Comparison of ENCODE assay signal across 13 cellular contexts in the genomic region with DNA sequence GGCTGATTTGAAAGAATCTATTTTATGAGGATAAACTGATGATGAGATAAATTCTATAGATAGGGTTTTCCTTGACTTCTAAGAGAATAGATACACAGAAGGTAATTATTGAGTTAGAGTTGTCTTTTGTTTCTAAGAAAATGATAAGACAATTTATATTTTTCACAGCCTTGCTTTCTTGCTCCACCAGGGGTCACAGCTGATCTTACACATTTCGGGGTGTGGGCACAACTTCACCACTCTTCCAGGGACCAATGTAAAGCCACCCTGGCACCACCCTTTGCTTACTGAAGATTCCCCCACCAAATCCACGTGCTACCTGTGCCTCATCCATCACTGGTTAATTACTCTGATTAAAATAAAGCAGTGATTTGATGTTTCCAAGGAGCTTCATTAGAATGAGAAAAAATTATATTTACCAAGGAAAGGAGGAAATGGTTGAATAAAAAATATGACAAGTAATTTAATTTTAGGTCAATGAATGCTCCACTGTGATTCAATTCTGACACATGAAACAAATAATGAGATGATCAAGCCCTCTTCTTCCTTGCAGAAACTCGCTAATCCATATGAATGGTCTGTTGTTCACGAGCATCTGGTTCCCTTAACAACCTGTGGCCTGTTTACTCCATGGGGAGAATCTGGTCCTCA.
A peak's percentile ranks its signal among the peaks of the same experiment; 100 is the strongest.
DNase-seq lines count a peak whose midpoint lies in the region; ATAC-seq, FAIRE-seq and TF ChIP-seq lines count a peak whose summit lies in the region.
"Had no signal": no experiment of that assay in that cellular context is flagged by ENCODE, and none has a peak within 500 bp of the region (broad histone marks: within the 10 kb centered on the region; RNA-seq: fewer than 3 reads in every experiment).

No MANE protein-coding gene starts in this region.

- H3K4me1 Mint-ChIP-seq in Calu3 (ENCODE audit: low read depth, unreplicated experiment) (peaks cover 52% of the 10 kb centered on the region), osteocyte (ENCODE audit: unreplicated experiment) (peaks cover 59% of the 10 kb centered on the region)

- no peaks in the 10 kb centered on the region for H3K9me3 ChIP-seq in OCI-LY1 (ENCODE audit: low read length)
- H3K9me3 ChIP-seq: colonic mucosa had no signal

- H3K9me2 ChIP-seq in OCI-LY1 (ENCODE audit: low read depth, low read length) = no peaks in the 10 kb centered on the region

- peaks cover 3% of the 10 kb centered on the region for H3K9me3 Mint-ChIP-seq in Calu3 (ENCODE audit: low read depth, unreplicated experiment)
- peaks cover 4% of the 10 kb centered on the region for H3K9me3 Mint-ChIP-seq in osteocyte (ENCODE audit: unreplicated experiment)

- H3F3A ChIP-seq in OCI-LY1 (ENCODE audit: insufficient read depth, low read length) = no peaks in the 10 kb centered on the region

- H3K27me3 Mint-ChIP-seq in Calu3 (ENCODE audit: unreplicated experiment) (no peaks in the 10 kb centered on the region), osteocyte (ENCODE audit: unreplicated experiment) (no peaks in the 10 kb centered on the region)

- no peaks in the 10 kb centered on the region for H4K20me1 ChIP-seq in OCI-LY1 (ENCODE audit: insufficient read depth, low read length)

- peaks cover 38% of the 10 kb centered on the region for H3K4me1 ChIP-seq in OCI-LY1 (ENCODE audit: insufficient read depth, low read length, severe bottlenecking)

- CTCF ChIA-PET in Calu3 (lab: Charles Lee) = interaction anchor here (0.8 to 1.3 kb wide), 3 partner anchors 23 to 60 kb away, joined by 3 to 5 read pairs (median 3); no protein-coding TSS in a partner anchor

- H3K79me2 ChIP-seq in OCI-LY1 (ENCODE audit: insufficient read depth, low read length) = no peaks in the 10 kb centered on the region

- no peak for ATAC-seq in HG03460 (IDR thresholded peaks at IDR 0.05; ENCODE audit: unreplicated experiment)

- H3K4me3 ChIP-seq in OCI-LY1 (ENCODE audit: low read depth, low read length, poor library complexity, severe bottlenecking) = no peak overlapping the region
- H3K4me3 ChIP-seq in dorsolateral prefrontal cortex = no peak overlapping the region
- H3K4me3 ChIP-seq: colonic mucosa had no signal

- peak overlapping the region; percentile 77 for H3K27ac ChIP-seq in OCI-LY1 (ENCODE audit: low read depth, low read length, poor library complexity, severe bottlenecking)
- peak overlapping the region in 52 of 59 donors; percentile 5 to 92 (median 78) for H3K27ac ChIP-seq in dorsolateral prefrontal cortex
- H3K27ac ChIP-seq: colonic mucosa had no signal

- H3K4me3 Mint-ChIP-seq in Calu3 (ENCODE audit: low read depth, unreplicated experiment) = no peak overlapping the region
- no peak overlapping the region for H3K4me3 Mint-ChIP-seq in osteocyte (ENCODE audit: unreplicated experiment)
- H3K4me3 Mint-ChIP-seq: CD4-positive, alpha-beta memory T cell had no signal

- peak; percentile 48 for DNase-seq in Calu3
- no peak for DNase-seq in dorsolateral prefrontal cortex
- no peak for DNase-seq in osteocyte (ENCODE audit: extremely low spot score, unreplicated experiment)
- no peak for DNase-seq in NCI-H146 treated with DMSO at 0.1 percent for 48 hours (lab: John Stamatoyannopoulos, UW; ENCODE audit: unreplicated experiment)
- DNase-seq in urothelium cell line (ENCODE audit: low spot score) = no peak
- no peak for DNase-seq in HTR-8/SVneo (ENCODE audit: insufficient read length, low spot score)
- DNase-seq: activated T-cell treated with anti-CD3 and anti-CD28 coated beads, Interleukin-2, amount 50 U/mL, for 1 hour; CD4-positive, alpha-beta memory T cell; colonic mucosa; NCI-H2081 treated with DMSO at 0.1 percent for 48 hours had no signal

- peak overlapping the region; percentile 1; the same call in 1 of the 2 replicates for H3K9ac ChIP-seq in OCI-LY1 (ENCODE audit: low read length)

- TF ChIP-seq CTCF in Calu3 (IDR thresholded peaks at IDR 0.05; ENCODE audit: unreplicated experiment) (peak; percentile 51), OCI-LY1 (IDR thresholded peaks at IDR 0.05; ENCODE audit: low read length) (peak; percentile 72), dorsolateral prefrontal cortex (IDR thresholded peaks at IDR 0.05 in 54 of 56, conservative IDR thresholded peaks at IDR 0.05 in 2 of 56; ENCODE audit: low read depth in 1 of 56, partially characterized antibody in 56 of 56) (no peak), osteocyte (IDR thresholded peaks at IDR 0.05) (peak; percentile 40)

- H3K27ac Mint-ChIP-seq in Calu3 (ENCODE audit: unreplicated experiment) (peak overlapping the region; percentile 4), osteocyte (ENCODE audit: unreplicated experiment) (peak overlapping the region; percentile 98)
- H3K27ac Mint-ChIP-seq: CD4-positive, alpha-beta memory T cell had no signal

- H2AFZ ChIP-seq in OCI-LY1 (ENCODE audit: low read length) = no peak overlapping the region

- FAIRE-seq in urothelium cell line (lab: Jason Lieb, UNC) (no peak), HTR-8/SVneo (lab: Jason Lieb, UNC) (no peak)
- FAIRE-seq: RCC 7860 had no signal

- H3K27me3 ChIP-seq in OCI-LY1 (ENCODE audit: insufficient read depth, low read length) (no peaks in the 10 kb centered on the region), dorsolateral prefrontal cortex (no peaks in the 10 kb centered on the region)
- H3K27me3 ChIP-seq: colonic mucosa had no signal

- H3K4me2 ChIP-seq in OCI-LY1 (ENCODE audit: low read length) = no peak overlapping the region; the same call in 1 of the 2 replicates

- intact Hi-C loops in Calu3 (cut with micrococcal nuclease; ENCODE audit: unreplicated experiment) = loop anchor here (1.0 kb wide), 1 partner anchor 60 kb away; no protein-coding TSS in a partner anchor
- intact Hi-C loops in dorsolateral prefrontal cortex (cut with DNase I) = no loop called here

- H3K36me3 Mint-ChIP-seq in Calu3 (ENCODE audit: insufficient read depth, unreplicated experiment) = peaks cover 10% of the 10 kb centered on the region
- no peaks in the 10 kb centered on the region for H3K36me3 Mint-ChIP-seq in osteocyte (ENCODE audit: unreplicated experiment)
- H3K36me3 Mint-ChIP-seq: CD4-positive, alpha-beta memory T cell had no signal

- H3K36me3 ChIP-seq in OCI-LY1 (ENCODE audit: insufficient read depth, low read length) = no peaks in the 10 kb centered on the region
- H3K36me3 ChIP-seq: colonic mucosa had no signal

- BruUV-seq in Calu3 (replicated peaks; lab: Mats Ljungman, UMichigan) = no TSS peak

Comparison
In these comparisons a context has a peak if more than half of its experiments do, and no peak if none do; other contexts are left out.
1. CTCF ChIP-seq: peak in Calu3 (single experiment), OCI-LY1 (single experiment) and osteocyte (single experiment); none in dorsolateral prefrontal cortex (0 of 56).